ENCODE assay signal across 18 cellular contexts in the genomic region with DNA sequence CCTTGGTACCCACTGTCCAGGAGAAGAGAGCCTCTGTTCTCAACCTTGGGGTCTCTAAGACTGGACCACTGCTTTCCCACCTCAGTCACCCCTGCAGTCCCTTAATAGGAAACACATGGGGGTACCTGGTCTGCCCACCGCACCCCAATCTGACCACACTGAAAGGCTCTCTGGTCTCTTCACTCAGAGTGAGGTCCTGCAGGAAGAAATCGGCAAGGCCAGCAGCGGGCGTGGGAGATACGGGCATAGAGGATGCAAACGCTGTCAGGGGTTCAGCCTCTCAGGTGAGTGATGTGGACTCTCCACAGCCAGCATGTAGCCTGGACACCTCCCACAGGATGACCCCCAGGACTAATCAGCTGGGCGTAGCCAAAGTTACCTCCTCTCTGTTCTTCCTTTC. TPM values are rescaled to one million over a fixed set of nuclear protein-coding genes. Genes with fewer than 3 reads are reported as not detected.
DNase-seq lines count a peak whose midpoint lies in the region; ATAC-seq and TF ChIP-seq lines count a peak whose summit lies in the region.
"Had no signal": no experiment of that assay in that cellular context is flagged by ENCODE, and none has a peak within 500 bp of the region (broad histone marks: within the 10 kb centered on the region; RNA-seq: fewer than 3 reads in every experiment).

No MANE protein-coding gene starts in this region.

- H3K9me2 ChIP-seq in DOHH2 (replicated peaks; ENCODE audit: control insufficient read depth, low read length) (no peaks in the 10 kb centered on the region), hepatocyte (replicated peaks; ENCODE audit: insufficient read depth) (no peaks in the 10 kb centered on the region)
- H3K9me2 ChIP-seq: SK-N-SH had no signal

- H2AFZ ChIP-seq in hepatocyte = no peak overlapping the region

- H3K4me2 ChIP-seq in DOHH2 (ENCODE audit: low read length) (peak overlapping the region; percentile 81), hepatocyte (peak overlapping the region; percentile 56)
- H3K4me2 ChIP-seq: A549, SK-N-SH had no signal

- no peaks in the 10 kb centered on the region for H3K27me3 ChIP-seq in DOHH2 (ENCODE audit: control insufficient read depth, low read length)
- H3K27me3 ChIP-seq in hepatocyte = no peaks in the 10 kb centered on the region
- no peaks in the 10 kb centered on the region; the same call in 1 of the 2 replicates for H3K27me3 ChIP-seq in MG63
- H3K27me3 ChIP-seq: cardiac muscle cell had no signal

- intact Hi-C loops in activated CD8-positive, alpha-beta T cell treated with anti-CD3 and anti-CD28 coated beads for 36 hours (cut with micrococcal nuclease) = no loop called here

- no peaks in the 10 kb centered on the region for H3K36me3 ChIP-seq in DOHH2 (ENCODE audit: control insufficient read depth, low read length)
- no peaks in the 10 kb centered on the region for H3K36me3 ChIP-seq in hepatocyte (replicated peaks; ENCODE audit: insufficient read depth, low read depth)
- no peaks in the 10 kb centered on the region for H3K36me3 ChIP-seq in MG63
- H3K36me3 ChIP-seq: cardiac muscle cell had no signal

- peaks cover 3% of the 10 kb centered on the region for H3K27me3 Mint-ChIP-seq in activated CD8-positive, alpha-beta T cell treated with anti-CD3 and anti-CD28 coated beads, Interleukin-2, amount 10 ng/mL, durations not matched to agents 7 days and 5 days (ENCODE audit: low read depth)
- H3K27me3 Mint-ChIP-seq in activated CD8-positive, alpha-beta T cell treated with anti-CD3 and anti-CD28 coated beads for 36 hours = no peaks in the 10 kb centered on the region

- peaks cover 3% of the 10 kb centered on the region for H3K36me3 Mint-ChIP-seq in activated CD8-positive, alpha-beta T cell treated with anti-CD3 and anti-CD28 coated beads, Interleukin-2, amount 10 ng/mL, durations not matched to agents 7 days and 5 days (ENCODE audit: low read depth)
- H3K36me3 Mint-ChIP-seq in activated CD8-positive, alpha-beta T cell treated with anti-CD3 and anti-CD28 coated beads for 36 hours (ENCODE audit: low read depth) = peaks cover 2% of the 10 kb centered on the region

- H3K27ac ChIP-seq in DOHH2 (ENCODE audit: low read depth, low read length) (peak overlapping the region; percentile 88), hepatocyte (peak overlapping the region; percentile 80), skin epidermis (peak overlapping the region in 13 of 21 experiments; percentile 4 to 88 (median 34)), RWPE1 (no peak overlapping the region)
- H3K27ac ChIP-seq: A549, cardiac muscle cell had no signal

- no peaks in the 10 kb centered on the region for H3K9me3 Mint-ChIP-seq in activated CD8-positive, alpha-beta T cell treated with anti-CD3 and anti-CD28 coated beads, Interleukin-2, amount 10 ng/mL, durations not matched to agents 7 days and 5 days (ENCODE audit: insufficient read depth)
- H3K9me3 Mint-ChIP-seq in activated CD8-positive, alpha-beta T cell treated with anti-CD3 and anti-CD28 coated beads for 36 hours = no peaks in the 10 kb centered on the region
- H3K9me3 Mint-ChIP-seq: endodermal cell, nephron progenitor cell had no signal

- H3K9me3 ChIP-seq in DOHH2 (ENCODE audit: control insufficient read depth, insufficient read depth, low read length) (no peaks in the 10 kb centered on the region), hepatocyte (ENCODE audit: low read depth) (no peaks in the 10 kb centered on the region), MG63 (no peaks in the 10 kb centered on the region)
- H3K9me3 ChIP-seq: A549, SK-N-SH had no signal

- peak overlapping the region; percentile 62 for H3K27ac Mint-ChIP-seq in activated CD8-positive, alpha-beta T cell treated with anti-CD3 and anti-CD28 coated beads, Interleukin-2, amount 10 ng/mL, durations not matched to agents 7 days and 5 days
- no peak overlapping the region for H3K27ac Mint-ChIP-seq in activated CD8-positive, alpha-beta T cell treated with anti-CD3 and anti-CD28 coated beads for 36 hours
- H3K27ac Mint-ChIP-seq: endodermal cell, nephron progenitor cell had no signal

- POLR2A ChIA-PET in activated CD8-positive, alpha-beta T cell treated with anti-CD3 and anti-CD28 coated beads, Interleukin-2, amount 10 ng/mL, durations not matched to agents 7 days and 5 days (lab: Charles Lee) = no interaction called here
- POLR2A ChIA-PET in activated CD8-positive, alpha-beta T cell treated with anti-CD3 and anti-CD28 coated beads for 36 hours (lab: Charles Lee) = interaction anchor here (1.1 kb wide), 1 partner anchor 13 kb away, joined by 4 read pairs; no protein-coding TSS in a partner anchor
- POLR2A ChIA-PET in RWPE1 (lab: Yijun Ruan, JAX; ENCODE audit: low non-redundant PET) = no interaction called here

- peaks cover 25% of the 10 kb centered on the region for H3F3A ChIP-seq in DOHH2 (ENCODE audit: control insufficient read depth, insufficient read depth)

- no peak for TF ChIP-seq CTCF in activated CD8-positive, alpha-beta T cell treated with anti-CD3 and anti-CD28 coated beads for 36 hours (IDR thresholded peaks at IDR 0.05)
- TF ChIP-seq CTCF in DOHH2 (IDR thresholded peaks at IDR 0.05; ENCODE audit: low read depth, low read length, poor library complexity, severe bottlenecking) (no peak), hepatocyte (IDR thresholded peaks at IDR 0.05; ENCODE audit: poor library complexity) (no peak), RWPE1 (conservative IDR thresholded peaks at IDR 0.05; ENCODE audit: low read depth) (no peak)

- no peak overlapping the region for H3K4me3 Mint-ChIP-seq in activated CD8-positive, alpha-beta T cell treated with anti-CD3 and anti-CD28 coated beads, Interleukin-2, amount 10 ng/mL, durations not matched to agents 7 days and 5 days
- H3K4me3 Mint-ChIP-seq in activated CD8-positive, alpha-beta T cell treated with anti-CD3 and anti-CD28 coated beads for 36 hours = no peak overlapping the region
- H3K4me3 Mint-ChIP-seq: endodermal cell, nephron progenitor cell had no signal

- H3K4me1 ChIP-seq in DOHH2 (ENCODE audit: control insufficient read depth, low read length) (peaks cover 74% of the 10 kb centered on the region), hepatocyte (ENCODE audit: insufficient read depth) (peaks cover 19% of the 10 kb centered on the region)
- H3K4me1 ChIP-seq: A549 had no signal

- ATAC-seq in activated CD8-positive, alpha-beta T cell treated with anti-CD3 and anti-CD28 coated beads, Interleukin-2, amount 10 ng/mL, durations not matched to agents 7 days and 5 days = no peak
- ATAC-seq in activated CD8-positive, alpha-beta T cell treated with anti-CD3 and anti-CD28 coated beads for 36 hours = no peak
- ATAC-seq: GM12878 had no signal

- CTCF ChIA-PET in activated CD8-positive, alpha-beta T cell treated with anti-CD3 and anti-CD28 coated beads, Interleukin-2, amount 10 ng/mL, durations not matched to agents 7 days and 5 days (lab: Charles Lee) = interaction anchor here (1.8 kb wide), 1 partner anchor 14 kb away, joined by 4 read pairs; no protein-coding TSS in a partner anchor
- CTCF ChIA-PET in activated CD8-positive, alpha-beta T cell treated with anti-CD3 and anti-CD28 coated beads for 36 hours (lab: Charles Lee) = interaction anchor here (0.9 to 1.9 kb wide), 5 partner anchors 8 to 107 kb away, joined by 3 to 9 read pairs (median 4); no protein-coding TSS in a partner anchor
- CTCF ChIA-PET in RWPE1 (lab: Yijun Ruan, JAX) = interaction anchor here (0.6 kb wide), 1 partner anchor 108 kb away, joined by 4 read pairs; no protein-coding TSS in a partner anchor

- H4K20me1 ChIP-seq in DOHH2 (ENCODE audit: control insufficient read depth, insufficient read depth, low read depth, low read length) = no peaks in the 10 kb centered on the region
- no peaks in the 10 kb centered on the region for H4K20me1 ChIP-seq in hepatocyte (ENCODE audit: insufficient read depth, poor library complexity, severe bottlenecking)

- H3K79me2 ChIP-seq in DOHH2 (ENCODE audit: control insufficient read depth, low read length) (no peaks in the 10 kb centered on the region), hepatocyte (no peaks in the 10 kb centered on the region)

- DNase-seq in activated CD8-positive, alpha-beta T cell treated with anti-CD3 and anti-CD28 coated beads, Interleukin-2, amount 10 ng/mL, durations not matched to agents 7 days and 5 days = no peak
- no peak for DNase-seq in activated CD8-positive, alpha-beta T cell treated with anti-CD3 and anti-CD28 coated beads for 36 hours
- no peak for DNase-seq in hepatocyte (ENCODE audit: low spot score)
- DNase-seq in RWPE1 (ENCODE audit: low spot score) = no peak
- no peak for DNase-seq in MG63
- DNase-seq in HuH-7 (ENCODE audit: low spot score) = no peak
- DNase-seq: endodermal cell; nephron progenitor cell; SK-N-SH; stimulated activated CD4-positive, alpha-beta T cell treated with anti-CD3 and anti-CD28 coated beads, Interleukin-4, amount 100 ng/mL, for 1 hour; stimulated activated CD8-positive, alpha-beta memory T cell treated with anti-CD3 and anti-CD28 coated beads, Interleukin-4, amount 100 ng/mL, for 48 hours had no signal

- peak overlapping the region; percentile 69 for H3K4me3 ChIP-seq in DOHH2 (ENCODE audit: low read length)
- H3K4me3 ChIP-seq in hepatocyte = no peak overlapping the region
- H3K4me3 ChIP-seq in skin epidermis = no peak overlapping the region
- no peak overlapping the region for H3K4me3 ChIP-seq in MG63
- H3K4me3 ChIP-seq: A549, cardiac muscle cell, GM12878 had no signal

- WGBS in hepatocyte (ENCODE audit: low lambda C conversion rate, missing lambda C conversion rate) = 88% methylated on average over 7 of the region's 7 CpGs

- H3K4me1 Mint-ChIP-seq in activated CD8-positive, alpha-beta T cell treated with anti-CD3 and anti-CD28 coated beads, Interleukin-2, amount 10 ng/mL, durations not matched to agents 7 days and 5 days (ENCODE audit: low read depth) = peaks cover 81% of the 10 kb centered on the region
- peaks cover 76% of the 10 kb centered on the region for H3K4me1 Mint-ChIP-seq in activated CD8-positive, alpha-beta T cell treated with anti-CD3 and anti-CD28 coated beads for 36 hours (ENCODE audit: low read depth)

RNA-seq across cellular contexts. Expression of a gene that starts 3.5 kb away (rescaled TPM):
- total RNA-seq in activated CD8-positive, alpha-beta T cell treated with anti-CD3 and anti-CD28 coated beads, Interleukin-2, amount 10 ng/mL, durations not matched to agents 7 days and 5 days = under 1 TPM; 0.58 to 0.60 TPM
- total RNA-seq in activated CD8-positive, alpha-beta T cell treated with anti-CD3 and anti-CD28 coated beads for 36 hours = under 1 TPM; 0.40 to 0.65 TPM
- 0.20 and 0.77 TPM in 2 replicates for total RNA-seq in hepatocyte
- 1.4 and 1.5 TPM in 2 replicates for polyA plus RNA-seq in hepatocyte
- not detected in 2 replicates for total RNA-seq in MG63 (2014; rRNA removed; shearing (Covaris generic); ENCODE audit: low replicate concordance)
- total RNA-seq: cardiac muscle cell, endodermal cell, GM12878 had no signal
- polyA plus RNA-seq: A549, cardiac muscle cell, SK-N-SH had no signal

RNA-seq across cellular contexts. Expression of a gene that starts 13.9 kb away (rescaled TPM):
- total RNA-seq in activated CD8-positive, alpha-beta T cell treated with anti-CD3 and anti-CD28 coated beads, Interleukin-2, amount 10 ng/mL, durations not matched to agents 7 days and 5 days = not detected
- total RNA-seq in activated CD8-positive, alpha-beta T cell treated with anti-CD3 and anti-CD28 coated beads for 36 hours = not detected
- total RNA-seq in hepatocyte = 0.53 and 0.84 TPM in 2 replicates
- polyA plus RNA-seq in hepatocyte = 0.24 and 0.72 TPM in 2 replicates
- not detected in 2 replicates for total RNA-seq in MG63 (2014; rRNA removed; shearing (Covaris generic); ENCODE audit: low replicate concordance)
- total RNA-seq: activated CD8-positive, alpha-beta memory T cell treated with anti-CD3 and anti-CD28 coated beads for 36 hours; cardiac muscle cell; endodermal cell; GM12878 had no signal
- polyA plus RNA-seq: A549, cardiac muscle cell, SK-N-SH had no signal

RNA-seq across cellular contexts. Expression of a gene that starts 20.0 kb away (rescaled TPM):
- 1 to 10 TPM; 8.7 to 10.0 TPM for total RNA-seq in activated CD8-positive, alpha-beta T cell treated with anti-CD3 and anti-CD28 coated beads, Interleukin-2, amount 10 ng/mL, durations not matched to agents 7 days and 5 days
- 10 to 100 TPM; 10.6 to 11.1 TPM for total RNA-seq in activated CD8-positive, alpha-beta T cell treated with anti-CD3 and anti-CD28 coated beads for 36 hours
- 6.7 and 7.7 TPM in 2 replicates for total RNA-seq in hepatocyte
- 12.6 and 15.9 TPM in 2 replicates for polyA plus RNA-seq in hepatocyte
- 18.7 and 33.5 TPM in 2 replicates for total RNA-seq in MG63 (2014; rRNA removed; shearing (Covaris generic); ENCODE audit: low replicate concordance)

RNA-seq across cellular contexts. Expression of a gene that starts 45.5 kb away (rescaled TPM):
- total RNA-seq in activated CD8-positive, alpha-beta T cell treated with anti-CD3 and anti-CD28 coated beads, Interleukin-2, amount 10 ng/mL, durations not matched to agents 7 days and 5 days = under 1 TPM in 1 of 2 experiments, not detected in 1; 0.57 TPM
- under 1 TPM; 0.32 to 0.43 TPM for total RNA-seq in activated CD8-positive, alpha-beta T cell treated with anti-CD3 and anti-CD28 coated beads for 36 hours
- total RNA-seq in hepatocyte = 0.13 TPM in 1 of 2 replicates, not detected in the other
- polyA plus RNA-seq in hepatocyte = not detected in 2 replicates
- not detected in 2 replicates for total RNA-seq in MG63 (2014; rRNA removed; shearing (Covaris generic); ENCODE audit: low replicate concordance)
- total RNA-seq: GM12878, left lobe of liver had no signal
- polyA plus RNA-seq: cardiac muscle cell, GM12878 had no signal
